Comparison of ENCODE assay signal across 8 cellular contexts in the genomic region with DNA sequence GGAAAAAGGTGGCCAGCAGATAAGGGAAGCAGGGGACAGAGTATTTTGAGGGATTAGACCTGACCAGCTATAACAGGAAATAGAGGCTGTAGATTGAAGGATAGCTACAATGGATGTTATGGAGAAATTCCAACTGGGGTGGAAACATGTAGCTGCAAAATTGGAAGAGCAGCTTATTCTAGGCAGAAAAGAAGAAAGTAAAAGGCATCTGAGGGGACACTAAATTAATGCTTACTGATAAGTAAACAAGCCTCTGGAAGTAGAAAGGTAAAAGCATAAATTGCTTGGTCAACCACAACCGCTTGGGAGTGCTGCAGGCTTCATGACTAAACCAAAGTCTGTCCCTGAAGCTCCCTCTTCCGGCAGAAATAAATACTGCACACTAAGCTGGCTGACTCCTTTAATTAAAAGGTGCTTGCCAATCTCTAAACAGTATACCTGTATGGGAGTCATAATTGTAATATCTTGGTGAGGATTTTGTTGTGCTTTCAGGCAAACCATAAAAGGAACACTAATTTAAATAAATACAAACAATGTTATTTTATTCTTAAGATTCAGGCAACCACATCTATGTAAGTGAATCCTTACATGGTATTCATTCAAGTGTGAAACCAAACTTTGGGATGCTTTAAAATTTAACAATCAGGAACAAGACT. TPM values are rescaled to one million over a fixed set of nuclear protein-coding genes. Genes with fewer than 3 reads are reported as not detected.
A peak's percentile ranks its signal among the peaks of the same experiment; 100 is the strongest.
DNase-seq lines count a peak whose midpoint lies in the region; ATAC-seq, FAIRE-seq and TF ChIP-seq lines count a peak whose summit lies in the region.

No MANE protein-coding gene starts in this region.

- TF ChIP-seq CTCF in AG09319 (IDR thresholded peaks at IDR 0.05; ENCODE audit: low read depth, low read length), result no peak; the same call in none of the 2 replicates

- no peaks in the 10 kb centered on the region for H3K27me3 Mint-ChIP-seq in activated CD4-positive, alpha-beta memory T cell treated with anti-CD3 and anti-CD28 coated beads for 36 hours
- no peaks in the 10 kb centered on the region for H3K27me3 Mint-ChIP-seq in naive B cell
- no peaks in the 10 kb centered on the region for H3K27me3 Mint-ChIP-seq in stimulated activated naive CD8-positive, alpha-beta T cell treated with anti-CD3 and anti-CD28 coated beads, Interleukin-15, amount 100 ng/mL, for 72 hours

- no peaks in the 10 kb centered on the region for H3K9me3 Mint-ChIP-seq in activated CD4-positive, alpha-beta memory T cell treated with anti-CD3 and anti-CD28 coated beads for 36 hours
- H3K9me3 Mint-ChIP-seq in naive B cell, result no peaks in the 10 kb centered on the region
- H3K9me3 Mint-ChIP-seq in stimulated activated naive CD8-positive, alpha-beta T cell treated with anti-CD3 and anti-CD28 coated beads, Interleukin-15, amount 100 ng/mL, for 72 hours, result no peaks in the 10 kb centered on the region

- POLR2A ChIA-PET in activated CD4-positive, alpha-beta memory T cell treated with anti-CD3 and anti-CD28 coated beads for 36 hours (lab: Charles Lee), result interaction anchor here (1.2 to 2.2 kb wide), 4 partner anchors 9 to 132 kb away, joined by 3 to 18 read pairs (median 5); no protein-coding TSS in a partner anchor

- FAIRE-seq in endometrium (lab: Jason Lieb, UNC), result peak; percentile 87

- H3K27ac Mint-ChIP-seq in activated CD4-positive, alpha-beta memory T cell treated with anti-CD3 and anti-CD28 coated beads for 36 hours, result peak overlapping the region; percentile 25
- H3K27ac Mint-ChIP-seq in naive B cell, result peak overlapping the region in 1 of 6 donors; percentile 38
- H3K27ac Mint-ChIP-seq in stimulated activated naive CD8-positive, alpha-beta T cell treated with anti-CD3 and anti-CD28 coated beads, Interleukin-15, amount 100 ng/mL, for 72 hours, result peak overlapping the region; percentile 19 to 48

- CTCF ChIA-PET in activated CD4-positive, alpha-beta memory T cell treated with anti-CD3 and anti-CD28 coated beads for 36 hours (lab: Charles Lee), result interaction anchor here (0.6 to 10.3 kb wide), 31 partner anchors 9 to 973 kb away, joined by 3 to 202 read pairs (median 4); partner anchors contain the start of gene UBC

- ATAC-seq in GM19372 (IDR thresholded peaks at IDR 0.05; ENCODE audit: low read depth, unreplicated experiment), result peak; percentile 63
- ATAC-seq in HG03565 (IDR thresholded peaks at IDR 0.05; ENCODE audit: unreplicated experiment), result peak; percentile 58
- peak; percentile 82 to 90 for ATAC-seq in naive B cell (ENCODE audit: low read depth in 2 of 2)
- peak; percentile 92 for ATAC-seq in stimulated activated naive CD8-positive, alpha-beta T cell treated with anti-CD3 and anti-CD28 coated beads, Interleukin-15, amount 100 ng/mL, for 72 hours

- peaks cover 24% of the 10 kb centered on the region for H3K4me1 Mint-ChIP-seq in activated CD4-positive, alpha-beta memory T cell treated with anti-CD3 and anti-CD28 coated beads for 36 hours (ENCODE audit: low read depth)
- peaks cover 27 to 33% (median 27%) of the 10 kb centered on the region in 3 donors for H3K4me1 Mint-ChIP-seq in naive B cell
- peaks cover 32% of the 10 kb centered on the region for H3K4me1 Mint-ChIP-seq in stimulated activated naive CD8-positive, alpha-beta T cell treated with anti-CD3 and anti-CD28 coated beads, Interleukin-15, amount 100 ng/mL, for 72 hours

- H3K36me3 Mint-ChIP-seq in activated CD4-positive, alpha-beta memory T cell treated with anti-CD3 and anti-CD28 coated beads for 36 hours, result peaks cover 11% of the 10 kb centered on the region
- peaks cover 6 to 9% of the 10 kb centered on the region in 2 donors for H3K36me3 Mint-ChIP-seq in naive B cell

- DNase-seq in AG09319 (ENCODE audit: extremely low read depth, low read depth), result peak; percentile 76
- DNase-seq in activated CD4-positive, alpha-beta memory T cell treated with anti-CD3 and anti-CD28 coated beads for 36 hours, result peak; percentile 90
- peak; percentile 85 for DNase-seq in naive B cell
- DNase-seq in stimulated activated naive CD8-positive, alpha-beta T cell treated with anti-CD3 and anti-CD28 coated beads, Interleukin-15, amount 100 ng/mL, for 72 hours, result peak; percentile 89 to 90
- DNase-seq in NCI-H345 (lab: John Stamatoyannopoulos, UW), result no peak

- intact Hi-C loops in activated CD4-positive, alpha-beta memory T cell treated with anti-CD3 and anti-CD28 coated beads for 36 hours (cut with micrococcal nuclease), result loop anchor here (1.0 to 5.0 kb wide), 4 partner anchors 8 to 132 kb away; partner anchors contain the start of genes SCARB1 and UBC

- H3K4me3 Mint-ChIP-seq in activated CD4-positive, alpha-beta memory T cell treated with anti-CD3 and anti-CD28 coated beads for 36 hours, result no peak overlapping the region
- no peak overlapping the region for H3K4me3 Mint-ChIP-seq in naive B cell
- no peak overlapping the region for H3K4me3 Mint-ChIP-seq in stimulated activated naive CD8-positive, alpha-beta T cell treated with anti-CD3 and anti-CD28 coated beads, Interleukin-15, amount 100 ng/mL, for 72 hours

RNA-seq across cellular contexts. Expression of gene UBC, which starts 7.7 kb away (rescaled TPM):
- 100 to 1,000 TPM; 940 to 950 TPM for total RNA-seq in activated CD4-positive, alpha-beta memory T cell treated with anti-CD3 and anti-CD28 coated beads for 36 hours
- 1,000 to 10,000 TPM in 5 of 6 donors, 100 to 1,000 TPM in 1; 741 to 1,939 (median 1,380) TPM for polyA plus RNA-seq in naive B cell (ENCODE audit: low read depth in 6 of 6)

RNA-seq across cellular contexts. Expression of gene SCARB1, which starts 43.1 kb away (rescaled TPM):
- total RNA-seq in activated CD4-positive, alpha-beta memory T cell treated with anti-CD3 and anti-CD28 coated beads for 36 hours, result 10 to 100 TPM; 11.4 to 12.8 TPM
- polyA plus RNA-seq in naive B cell (ENCODE audit: low read depth in 6 of 6), result 10 to 100 TPM in 4 of 6 donors, 1 to 10 TPM in 2; 4.1 to 20.8 (median 12.1) TPM
